Comparison of ENCODE assay signal across 1 cellular context in the genomic region with DNA sequence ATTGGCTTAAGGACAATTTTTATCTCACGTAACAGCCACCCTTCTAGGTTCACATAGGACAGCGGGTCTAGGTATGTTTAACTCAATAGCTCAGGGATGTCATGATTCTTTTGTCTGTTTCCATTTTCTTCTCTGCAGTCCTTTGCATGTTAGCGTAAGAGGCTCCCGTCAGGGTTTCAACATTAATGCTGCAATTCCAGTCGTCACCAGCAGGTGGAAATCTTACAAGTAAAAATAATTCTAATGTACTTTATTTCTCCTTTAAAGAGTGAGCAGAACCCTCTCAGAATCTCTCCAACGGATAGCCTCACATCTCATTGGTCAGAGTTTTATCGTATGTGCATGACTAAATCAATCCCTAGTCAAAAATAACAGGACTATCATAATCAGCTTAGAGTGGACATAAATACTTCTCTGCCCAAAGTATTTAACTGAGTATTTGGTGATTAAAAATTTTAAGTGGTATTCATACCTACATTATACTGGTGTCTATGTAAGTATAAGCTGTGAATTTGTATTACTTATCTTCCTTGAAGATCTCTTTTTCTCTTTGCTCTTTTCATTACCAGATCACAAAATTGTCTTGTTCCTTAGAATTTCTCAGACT.
TF ChIP-seq lines count a peak whose summit lies in the region.

No MANE protein-coding gene starts in this region.

TF ChIP-seq in WTC11, 78 proteins besides CTCF, POLR2A, EP300 and RAD21 (continued from another document):
- TF ChIP-seq FOXJ3 (CRISPR knock-in tag; IDR thresholded peaks at IDR 0.05; ENCODE audit: borderline replicate concordance), result no peak
- TF ChIP-seq ETV6 (CRISPR knock-in tag; IDR thresholded peaks at IDR 0.05), result no peak
- TF ChIP-seq RELA (CRISPR knock-in tag; IDR thresholded peaks at IDR 0.05; ENCODE audit: borderline replicate concordance), result no peak
- TF ChIP-seq EMX1 (CRISPR knock-in tag; IDR thresholded peaks at IDR 0.05), result no peak
- TF ChIP-seq, protein P1, sequence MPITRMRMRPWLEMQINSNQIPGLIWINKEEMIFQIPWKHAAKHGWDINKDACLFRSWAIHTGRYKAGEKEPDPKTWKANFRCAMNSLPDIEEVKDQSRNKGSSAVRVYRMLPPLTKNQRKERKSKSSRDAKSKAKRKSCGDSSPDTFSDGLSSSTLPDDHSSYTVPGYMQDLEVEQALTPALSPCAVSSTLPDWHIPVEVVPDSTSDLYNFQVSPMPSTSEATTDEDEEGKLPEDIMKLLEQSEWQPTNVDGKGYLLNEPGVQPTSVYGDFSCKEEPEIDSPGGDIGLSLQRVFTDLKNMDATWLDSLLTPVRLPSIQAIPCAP (CRISPR knock-in tag; IDR thresholded peaks at IDR 0.05), result no peak
- TF ChIP-seq ZNF263 (CRISPR knock-in tag; IDR thresholded peaks at IDR 0.05; ENCODE audit: low read depth), result no peak
- TF ChIP-seq, protein P2, sequence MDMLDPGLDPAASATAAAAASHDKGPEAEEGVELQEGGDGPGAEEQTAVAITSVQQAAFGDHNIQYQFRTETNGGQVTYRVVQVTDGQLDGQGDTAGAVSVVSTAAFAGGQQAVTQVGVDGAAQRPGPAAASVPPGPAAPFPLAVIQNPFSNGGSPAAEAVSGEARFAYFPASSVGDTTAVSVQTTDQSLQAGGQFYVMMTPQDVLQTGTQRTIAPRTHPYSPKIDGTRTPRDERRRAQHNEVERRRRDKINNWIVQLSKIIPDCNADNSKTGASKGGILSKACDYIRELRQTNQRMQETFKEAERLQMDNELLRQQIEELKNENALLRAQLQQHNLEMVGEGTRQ (CRISPR knock-in tag; IDR thresholded peaks at IDR 0.05), result no peak
TF ChIP-seq in WTC11: peak in this region for 0.
